23 cellular contexts compared by ENCODE assay signal in the genomic region with DNA sequence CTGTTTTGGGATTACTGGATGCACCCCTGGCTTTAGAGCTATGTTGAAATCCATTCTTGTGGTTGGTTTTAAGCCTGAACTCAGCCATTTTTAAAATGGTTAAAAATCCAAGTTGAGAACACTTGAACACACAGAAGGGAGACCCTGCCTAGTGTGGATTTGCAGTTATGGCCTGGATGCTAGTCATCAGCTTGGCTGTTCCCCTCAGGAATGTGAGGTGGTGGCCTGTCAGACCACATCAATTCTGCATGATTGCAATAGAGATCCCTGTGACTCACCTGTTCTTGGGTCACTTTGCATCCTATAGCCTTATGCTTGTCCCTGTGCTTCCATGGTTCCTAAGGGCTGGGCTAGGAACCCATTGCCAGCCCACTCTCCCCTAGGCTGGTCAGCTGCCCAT.
A peak's percentile ranks its signal among the peaks of the same experiment; 100 is the strongest.
DNase-seq lines count a peak whose midpoint lies in the region; ATAC-seq and TF ChIP-seq lines count a peak whose summit lies in the region.
"Had no signal": no experiment of that assay in that cellular context is flagged by ENCODE, and none has a peak within 500 bp of the region (broad histone marks: within the 10 kb centered on the region; RNA-seq: fewer than 3 reads in every experiment).

No MANE protein-coding gene starts in this region.

- H3F3A ChIP-seq in GM23248 (ENCODE audit: insufficient read depth) (no peaks in the 10 kb centered on the region), PC-3 (ENCODE audit: low read length, unreplicated experiment) (no peaks in the 10 kb centered on the region), SK-N-SH (replicated peaks; ENCODE audit: insufficient read depth) (no peaks in the 10 kb centered on the region)

- CTCF ChIA-PET in PC-3 (lab: Charles Lee) = no interaction called here
- CTCF ChIA-PET in SK-N-SH (lab: Yijun Ruan, JAX) = no interaction called here

- peak; percentile 64 for ATAC-seq in PC-3
- ATAC-seq in GM19463 (IDR thresholded peaks at IDR 0.05; ENCODE audit: unreplicated experiment) = no peak
- no peak for ATAC-seq in stimulated activated naive CD8-positive, alpha-beta T cell treated with anti-CD3 and anti-CD28 coated beads, Interleukin-15, Interleukin-2, amounts not matched to agents 100 U/mL and 50 U/mL, for 24 hours
- ATAC-seq: CD8-positive, alpha-beta T cell; left ventricle myocardium superior; mucosa of descending colon had no signal

- H3K79me2 ChIP-seq in GM23248 (ENCODE audit: insufficient read depth) (no peaks in the 10 kb centered on the region), PC-3 (ENCODE audit: low read length) (no peaks in the 10 kb centered on the region), SK-N-SH (ENCODE audit: insufficient read depth) (no peaks in the 10 kb centered on the region)

- no peak for TF ChIP-seq RAD21 in SK-N-SH (IDR thresholded peaks at IDR 0.05; ENCODE audit: low read length)

- in situ Hi-C loops in GM23248 (cut with MboI) = no loop called here

- H3K9me2 ChIP-seq in GM23248 (ENCODE audit: insufficient read depth) (no peaks in the 10 kb centered on the region), PC-3 (replicated peaks; ENCODE audit: low read length) (no peaks in the 10 kb centered on the region), SK-N-SH (no peaks in the 10 kb centered on the region)

- H3K4me2 ChIP-seq in GM23248 (ENCODE audit: unreplicated experiment) (no peak overlapping the region), PC-3 (ENCODE audit: low read length) (no peak overlapping the region), SK-N-SH (no peak overlapping the region)

- no peak for TF ChIP-seq CTCF in PC-3 (conservative IDR thresholded peaks at IDR 0.05; ENCODE audit: low read depth, low read length)
- TF ChIP-seq CTCF in SK-N-SH (IDR thresholded peaks at IDR 0.05) = no peak

- H3K9me3 ChIP-seq in GM23248 (ENCODE audit: low read depth) (no peaks in the 10 kb centered on the region), PC-3 (ENCODE audit: low read length) (no peaks in the 10 kb centered on the region), SK-N-SH (no peaks in the 10 kb centered on the region)
- H3K9me3 ChIP-seq: esophagus squamous epithelium, mucosa of descending colon, thyroid gland had no signal

- no peak for TF ChIP-seq EP300 in SK-N-SH (IDR thresholded peaks at IDR 0.05; ENCODE audit: borderline replicate concordance in 1 of 2, low read depth in 1 of 2, low read length in 1 of 2)

- DNase-seq in GM23248 (peak; percentile 10), PC-3 (peak; percentile 78), cerebellum (ENCODE audit: low spot score) (peak; percentile 2), skeletal muscle cell (ENCODE audit: low read depth) (peak; percentile 18), SK-N-SH (no peak)
- no peak for DNase-seq in stimulated activated naive CD8-positive, alpha-beta T cell treated with anti-CD3 and anti-CD28 coated beads, Interleukin-15, Interleukin-2, amounts not matched to agents 100 U/mL and 50 U/mL, for 24 hours
- DNase-seq: activated gamma-delta T cell treated with Interleukin-2 at 50 U/mL for 16 hours; amygdala; CD8-positive, alpha-beta T cell; cerebellar nuclear complex; DMS79; effector memory CD4-positive, alpha-beta T cell; esophagus squamous epithelium; left ventricle myocardium superior; mucosa of descending colon; NCI-H1105 treated with DMSO at 0.1 percent for 48 hours; NCI-H69; SIG-M5; stimulated activated CD4-positive, alpha-beta T cell treated with anti-CD3 and anti-CD28 coated beads, Interleukin-2, amount 100 ng/mL, for 24 hours; stimulated activated naive CD4-positive, alpha-beta T cell treated with Interleukin-2 at 50 U/mL for 16 hours; thyroid gland had no signal

- no peak overlapping the region for H3K4me3 ChIP-seq in GM23248
- no peak overlapping the region for H3K4me3 ChIP-seq in PC-3 (ENCODE audit: low read length)
- H3K4me3 ChIP-seq in skeletal muscle cell (ENCODE audit: low read depth, low read length) = no peak overlapping the region
- H3K4me3 ChIP-seq in SK-N-SH (ENCODE audit: low read depth in 2 of 2, low read length in 1 of 2) = no peak overlapping the region
- H3K4me3 ChIP-seq: esophagus squamous epithelium, mucosa of descending colon, thyroid gland had no signal

- no peak overlapping the region for H2AFZ ChIP-seq in GM23248
- H2AFZ ChIP-seq in PC-3 (ENCODE audit: low read length) = no peak overlapping the region
- no peak overlapping the region for H2AFZ ChIP-seq in SK-N-SH (ENCODE audit: low read depth)

- H4K20me1 ChIP-seq in GM23248 (ENCODE audit: insufficient read depth) (no peaks in the 10 kb centered on the region), PC-3 (ENCODE audit: low read length) (no peaks in the 10 kb centered on the region), SK-N-SH (ENCODE audit: insufficient read depth) (no peaks in the 10 kb centered on the region)

- BruUV-seq in PC-3 (replicated peaks; lab: Mats Ljungman, UMichigan) = no TSS peak

- H3K9ac ChIP-seq in GM23248 = no peak overlapping the region
- no peak overlapping the region for H3K9ac ChIP-seq in PC-3 (ENCODE audit: low read length)
- no peak overlapping the region for H3K9ac ChIP-seq in SK-N-SH

- intact Hi-C loops in PC-3 (cut with micrococcal nuclease) = no loop called here

- H3K4me1 ChIP-seq in GM23248 (ENCODE audit: insufficient read depth) (no peaks in the 10 kb centered on the region), PC-3 (ENCODE audit: insufficient read depth, low read length) (peaks cover 14% of the 10 kb centered on the region), SK-N-SH (ENCODE audit: control insufficient read depth in 1 of 2, insufficient read depth in 2 of 2, low read depth in 1 of 2, low read length in 1 of 2) (no peaks in the 10 kb centered on the region)
- H3K4me1 ChIP-seq: esophagus squamous epithelium, thyroid gland had no signal

- H3K27me3 ChIP-seq in GM23248 (replicated peaks; ENCODE audit: insufficient read depth) (no peaks in the 10 kb centered on the region), PC-3 (ENCODE audit: low read length) (no peaks in the 10 kb centered on the region), SK-N-SH (ENCODE audit: insufficient read depth) (no peaks in the 10 kb centered on the region)
- H3K27me3 ChIP-seq: esophagus squamous epithelium, thyroid gland had no signal

- H3K36me3 ChIP-seq in GM23248 (ENCODE audit: low read depth) = no peaks in the 10 kb centered on the region
- no peaks in the 10 kb centered on the region for H3K36me3 ChIP-seq in PC-3 (ENCODE audit: low read depth, low read length)
- H3K36me3 ChIP-seq in SK-N-SH (replicated peaks in 1 of 2; ENCODE audit: control insufficient read depth in 1 of 2, insufficient read depth in 2 of 2, low read length in 1 of 2) = no peaks in the 10 kb centered on the region
- H3K36me3 ChIP-seq: esophagus squamous epithelium, thyroid gland had no signal

- POLR2A ChIA-PET in PC-3 (lab: Charles Lee; ENCODE audit: unreplicated experiment) = no interaction called here
- POLR2A ChIA-PET in SK-N-SH (lab: Yijun Ruan, JAX) = no interaction called here

- no peak overlapping the region for H3K27ac ChIP-seq in GM23248
- H3K27ac ChIP-seq in PC-3 (ENCODE audit: low read length) = no peak overlapping the region
- no peak overlapping the region for H3K27ac ChIP-seq in SK-N-SH (ENCODE audit: low read depth in 2 of 2, low read length in 1 of 2)
- H3K27ac ChIP-seq: esophagus squamous epithelium, thyroid gland, VCaP had no signal

TF ChIP-seq in SK-N-SH, 30 proteins besides CTCF, POLR2A, EP300 and RAD21:
- TF ChIP-seq CHD2 (IDR thresholded peaks at IDR 0.05; ENCODE audit: low read length, partially characterized antibody) (no peak), TAF1 (IDR thresholded peaks at IDR 0.05; ENCODE audit: borderline replicate concordance, low read depth, low read length) (no peak), NRF1 (IDR thresholded peaks at IDR 0.05; ENCODE audit: low read depth, low read length) (no peak), RXRA (IDR thresholded peaks at IDR 0.05; ENCODE audit: borderline replicate concordance, low read depth) (no peak)

Comparison
In these comparisons a context has a peak if more than half of its experiments do, and no peak if none do; other contexts are left out.
1. DNase-seq: peak in GM23248 (single experiment), PC-3 (single experiment), cerebellum (single experiment) and skeletal muscle cell (single experiment); none in stimulated activated naive CD8-positive, alpha-beta T cell treated with anti-CD3 and anti-CD28 coated beads, Interleukin-15, Interleukin-2, amounts not matched to agents 100 U/mL and 50 U/mL, for 24 hours (single experiment) and SK-N-SH (single experiment).